In genomic region chr1:226627050-226627755, GRCh38 we compare ENCODE assay signal across 13 cellular contexts.
DNase-seq lines count a peak whose midpoint lies in the region; ATAC-seq, FAIRE-seq and TF ChIP-seq lines count a peak whose summit lies in the region.
"Had no signal": no experiment of that assay in that cellular context is flagged by ENCODE, and none has a peak within 500 bp of the region (broad histone marks: within the 10 kb centered on the region; RNA-seq: fewer than 3 reads in every experiment).

No MANE protein-coding gene starts in this region.

- H3K27ac Mint-ChIP-seq in activated CD4-positive, alpha-beta T cell treated with anti-CD3 and anti-CD28 coated beads, Interleukin-2, amount 10 ng/mL, durations not matched to agents 24 days and 14 days: peak overlapping the region; percentile 88
- H3K27ac Mint-ChIP-seq: GM23338 had no signal

- 81% methylated on average over 6 of the region's 6 CpGs for WGBS in GM12878 (ENCODE audit: insufficient coverage, insufficient replicate concordance, low lambda C conversion rate, missing lambda C conversion rate)
- 43 to 83% methylated on average over 6 of the region's 6 CpGs for WGBS in sigmoid colon, 2 donors

- TF ChIP-seq EP300 in GM12878 (IDR thresholded peaks at IDR 0.05; ENCODE audit: borderline replicate concordance in 1 of 2, control insufficient read depth in 1 of 2, low read depth in 2 of 2, low read length in 2 of 2) (no peak), sigmoid colon (IDR thresholded peaks at IDR 0.05) (no peak)

- TF ChIP-seq CTCF in GM12878 (IDR thresholded peaks at IDR 0.05 in 2 of 3, conservative IDR thresholded peaks at IDR 0.05 in 1 of 3; ENCODE audit: control insufficient read depth in 2 of 3, extremely low read depth in 1 of 3, insufficient read depth in 1 of 3, low read depth in 3 of 3, low read length in 3 of 3) (no peak), sigmoid colon (IDR thresholded peaks at IDR 0.05) (no peak)

- intact Hi-C loops in activated CD4-positive, alpha-beta T cell treated with anti-CD3 and anti-CD28 coated beads, Interleukin-2, amount 10 ng/mL, durations not matched to agents 24 days and 14 days (cut with micrococcal nuclease): loop anchor here (2.0 to 5.0 kb wide), 5 partner anchors 16 to 255 kb away; no protein-coding TSS in a partner anchor
- intact Hi-C loops in GM12878 (cut with micrococcal nuclease; ENCODE audit: unreplicated experiment) (loop anchor here (2.0 kb wide), 1 partner anchor 202 kb away; no protein-coding TSS in a partner anchor), sigmoid colon (cut with DNase I) (loop anchor here (2.0 kb wide), 1 partner anchor 202 kb away; no protein-coding TSS in a partner anchor)

- H3K27me3 ChIP-seq in GM12878 (replicated peaks in 1 of 2; ENCODE audit: control insufficient read depth in 2 of 2, insufficient read depth in 2 of 2, low read length in 1 of 2): no peaks in the 10 kb centered on the region
- no peaks in the 10 kb centered on the region for H3K27me3 ChIP-seq in sigmoid colon
- H3K27me3 ChIP-seq: hepatocyte had no signal

- no peaks in the 10 kb centered on the region for H3K9me3 Mint-ChIP-seq in activated CD4-positive, alpha-beta T cell treated with anti-CD3 and anti-CD28 coated beads, Interleukin-2, amount 10 ng/mL, durations not matched to agents 24 days and 14 days

- RAD21 ChIA-PET in GM12878 (lab: Charles Lee; ENCODE audit: unreplicated experiment): interaction anchor here (0.9 to 1.2 kb wide), 7 partner anchors 8 to 273 kb away, joined by 3 to 22 read pairs (median 4); partner anchors contain the start of gene ITPKB

- H3K9me3 ChIP-seq in GM12878 (replicated peaks; ENCODE audit: control insufficient read depth, insufficient read depth, low read length): no peaks in the 10 kb centered on the region; the same call in 2 of the 3 replicates
- peaks cover 0 to 2% (median 1%) of the 10 kb centered on the region in 4 donors for H3K9me3 ChIP-seq in sigmoid colon
- H3K9me3 ChIP-seq: neutrophil had no signal

- TF ChIP-seq POLR2A in GM12878 (IDR thresholded peaks at IDR 0.05; ENCODE audit: low read depth, low read length) (no peak), sigmoid colon (IDR thresholded peaks at IDR 0.05) (no peak)

- no peaks in the 10 kb centered on the region for H3K79me2 ChIP-seq in GM12878 (ENCODE audit: control insufficient read depth, insufficient read depth, low read length)
- H3K79me2 ChIP-seq: hepatocyte had no signal

- H3K27me3 Mint-ChIP-seq in activated CD4-positive, alpha-beta T cell treated with anti-CD3 and anti-CD28 coated beads, Interleukin-2, amount 10 ng/mL, durations not matched to agents 24 days and 14 days: peaks cover 6% of the 10 kb centered on the region

- POLR2A ChIA-PET in GM12878 (lab: Charles Lee): no interaction called here

- no peak overlapping the region for H3K9ac ChIP-seq in GM12878 (ENCODE audit: control insufficient read depth, insufficient read depth, low read length)

- SMC1A ChIA-PET in GM12878 (lab: Charles Lee; ENCODE audit: uncharacterized antibody, unreplicated experiment): interaction anchor here (1.0 to 1.6 kb wide), 7 partner anchors 201 to 285 kb away, joined by 3 to 6 read pairs (median 4); no protein-coding TSS in a partner anchor

- H3K36me3 ChIP-seq in GM12878 (ENCODE audit: control insufficient read depth in 2 of 2, insufficient read depth in 2 of 2, low read length in 1 of 2) (peaks cover 0 to 2% of the 10 kb centered on the region in 2 experiments; a peak in 1 of 4 replicates), sigmoid colon (peaks cover 0 to 8% (median 3%) of the 10 kb centered on the region in 4 donors)

- H3K4me1 ChIP-seq in GM12878 (ENCODE audit: control insufficient read depth, insufficient read depth, low read length): peaks cover 8% of the 10 kb centered on the region
- H3K4me1 ChIP-seq in sigmoid colon: peaks cover 0 to 48% (median 33%) of the 10 kb centered on the region in 4 donors

- CTCF ChIA-PET in GM12878 (lab: Yijun Ruan, JAX): interaction anchor here (0.5 to 3.3 kb wide), 20 partner anchors 16 to 955 kb away, joined by 3 to 37 read pairs (median 3); no protein-coding TSS in a partner anchor

- H2AFZ ChIP-seq in GM12878 (ENCODE audit: control insufficient read depth, low read depth, low read length): no peak overlapping the region
- H2AFZ ChIP-seq: GM23338, hepatocyte had no signal

- no peak for FAIRE-seq in GM12878 (lab: Jason Lieb, UNC)
- FAIRE-seq: bronchial epithelial cell had no signal

- H3K27ac ChIP-seq in GM12878 (ENCODE audit: control insufficient read depth, insufficient read depth) (no peak overlapping the region), sigmoid colon (peak overlapping the region; percentile 44 to 85 (median 62))
- H3K27ac ChIP-seq: hepatocyte, neutrophil had no signal

- no peak overlapping the region for H3K4me2 ChIP-seq in GM12878 (ENCODE audit: control insufficient read depth, insufficient read depth)
- H3K4me2 ChIP-seq: GM23338, hepatocyte had no signal

- no peak for DNase-seq in activated CD4-positive, alpha-beta T cell treated with anti-CD3 and anti-CD28 coated beads, Interleukin-2, amount 10 ng/mL, durations not matched to agents 24 days and 14 days
- DNase-seq in activated CD4-positive, alpha-beta T cell treated with anti-CD3 and anti-CD28 coated beads, Interleukin-2, amount 50 U/mL, for 48 hours: no peak
- DNase-seq in DMS53 (lab: John Stamatoyannopoulos, UW) (peak; percentile 46), GM12878 (ENCODE audit: low read depth, low spot score) (no peak), sigmoid colon (peak; percentile 47), SIG-M5 (lab: John Stamatoyannopoulos, UW) (no peak), NCI-H1694 treated with DMSO at 0.1 percent for 48 hours (lab: John Stamatoyannopoulos, UW) (no peak), RPMI8226 (no peak)
- DNase-seq: NCI-H2171 had no signal

- peaks cover 25% of the 10 kb centered on the region for H3K4me1 Mint-ChIP-seq in activated CD4-positive, alpha-beta T cell treated with anti-CD3 and anti-CD28 coated beads, Interleukin-2, amount 10 ng/mL, durations not matched to agents 24 days and 14 days

- ATAC-seq in GM12878: peak; percentile 11; the same call in 2 of the 3 replicates

- peaks cover 21% of the 10 kb centered on the region for H3K36me3 Mint-ChIP-seq in activated CD4-positive, alpha-beta T cell treated with anti-CD3 and anti-CD28 coated beads, Interleukin-2, amount 10 ng/mL, durations not matched to agents 24 days and 14 days (ENCODE audit: low read depth)

- in situ Hi-C loops in GM12878 (cut with MboI): no loop called here

- peak overlapping the region; percentile 35 for H3K4me3 Mint-ChIP-seq in activated CD4-positive, alpha-beta T cell treated with anti-CD3 and anti-CD28 coated beads, Interleukin-2, amount 10 ng/mL, durations not matched to agents 24 days and 14 days
- H3K4me3 Mint-ChIP-seq: GM23338 had no signal

- no TSS peak for BruUV-seq in GM12878 (replicated peaks; lab: Mats Ljungman, UMichigan)

- H4K20me1 ChIP-seq in GM12878 (ENCODE audit: control insufficient read depth, insufficient read depth): no peaks in the 10 kb centered on the region

- TF ChIP-seq RAD21 in GM12878 (IDR thresholded peaks at IDR 0.05; ENCODE audit: insufficient read depth, low read depth, low read length): no peak

- H3K4me3 ChIP-seq in GM12878: no peak overlapping the region
- no peak overlapping the region for H3K4me3 ChIP-seq in sigmoid colon
- H3K4me3 ChIP-seq: GM23338, hepatocyte had no signal

TF ChIP-seq in GM12878, 131 proteins besides CTCF, POLR2A, EP300 and RAD21 (continues in another document):
- TF ChIP-seq ZBTB33 (IDR thresholded peaks at IDR 0.05) (no peak), ATF7 (IDR thresholded peaks at IDR 0.05; ENCODE audit: low read depth) (no peak), ZSCAN29 (IDR thresholded peaks at IDR 0.05) (no peak)
- TF ChIP-seq, protein P1, sequence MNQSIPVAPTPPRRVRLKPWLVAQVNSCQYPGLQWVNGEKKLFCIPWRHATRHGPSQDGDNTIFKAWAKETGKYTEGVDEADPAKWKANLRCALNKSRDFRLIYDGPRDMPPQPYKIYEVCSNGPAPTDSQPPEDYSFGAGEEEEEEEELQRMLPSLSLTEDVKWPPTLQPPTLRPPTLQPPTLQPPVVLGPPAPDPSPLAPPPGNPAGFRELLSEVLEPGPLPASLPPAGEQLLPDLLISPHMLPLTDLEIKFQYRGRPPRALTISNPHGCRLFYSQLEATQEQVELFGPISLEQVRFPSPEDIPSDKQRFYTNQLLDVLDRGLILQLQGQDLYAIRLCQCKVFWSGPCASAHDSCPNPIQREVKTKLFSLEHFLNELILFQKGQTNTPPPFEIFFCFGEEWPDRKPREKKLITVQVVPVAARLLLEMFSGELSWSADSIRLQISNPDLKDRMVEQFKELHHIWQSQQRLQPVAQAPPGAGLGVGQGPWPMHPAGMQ (IDR thresholded peaks at IDR 0.05; ENCODE audit: borderline replicate concordance): no peak

Comparison
In these comparisons a context has a peak if more than half of its experiments do, and no peak if none do; other contexts are left out.
1. DNase-seq: peak in DMS53 (single experiment) and sigmoid colon (single experiment); none in activated CD4-positive, alpha-beta T cell treated with anti-CD3 and anti-CD28 coated beads, Interleukin-2, amount 10 ng/mL, durations not matched to agents 24 days and 14 days (single experiment), activated CD4-positive, alpha-beta T cell treated with anti-CD3 and anti-CD28 coated beads, Interleukin-2, amount 50 U/mL, for 48 hours (0 of 2), GM12878 (single experiment), SIG-M5 (single experiment), NCI-H1694 treated with DMSO at 0.1 percent for 48 hours (single experiment) and RPMI8226 (single experiment).